ENCODE assay signal across 2 cellular contexts in the genomic region with DNA sequence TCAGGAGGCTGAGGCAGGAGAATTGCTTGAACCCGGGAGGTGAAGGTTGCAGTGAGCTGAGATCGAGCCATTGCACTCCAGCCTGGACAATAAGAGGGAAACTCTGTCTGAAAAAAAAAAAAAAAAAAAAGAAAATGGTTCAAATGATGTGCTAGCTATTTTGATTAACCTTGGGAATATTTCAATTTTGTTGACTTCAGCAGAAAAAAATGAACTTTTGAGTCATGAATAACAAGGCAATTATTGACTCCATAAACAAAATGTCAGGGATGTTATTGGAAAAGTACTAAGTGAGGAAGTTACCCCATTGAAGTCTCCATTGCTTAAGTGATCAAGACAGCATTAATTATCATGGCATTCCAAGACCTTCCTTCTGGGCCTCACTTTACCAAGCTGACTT.
A peak's percentile ranks its signal among the peaks of the same experiment; 100 is the strongest.
TF ChIP-seq lines count a peak whose summit lies in the region.

No MANE protein-coding gene starts in this region.

TF ChIP-seq in A549, 52 proteins besides CTCF, POLR2A, EP300 and RAD21:
- TF ChIP-seq KDM1A (IDR thresholded peaks at IDR 0.05; ENCODE audit: low read depth) (no peak), ZFP36 (IDR thresholded peaks at IDR 0.05; ENCODE audit: borderline replicate concordance, partially characterized antibody) (no peak), FOSL2 (IDR thresholded peaks at IDR 0.05) (no peak), FOSL2 (CRISPR knock-in tag; IDR thresholded peaks at IDR 0.05) (no peak), MYC (IDR thresholded peaks at IDR 0.05; ENCODE audit: borderline replicate concordance, low read length) (no peak), MAFK (IDR thresholded peaks at IDR 0.05; ENCODE audit: partially characterized antibody) (peak; percentile 77), JUN (IDR thresholded peaks at IDR 0.05) (no peak), CHD2 (IDR thresholded peaks at IDR 0.05; ENCODE audit: low read length, partially characterized antibody) (no peak)
- TF ChIP-seq, protein P1, sequence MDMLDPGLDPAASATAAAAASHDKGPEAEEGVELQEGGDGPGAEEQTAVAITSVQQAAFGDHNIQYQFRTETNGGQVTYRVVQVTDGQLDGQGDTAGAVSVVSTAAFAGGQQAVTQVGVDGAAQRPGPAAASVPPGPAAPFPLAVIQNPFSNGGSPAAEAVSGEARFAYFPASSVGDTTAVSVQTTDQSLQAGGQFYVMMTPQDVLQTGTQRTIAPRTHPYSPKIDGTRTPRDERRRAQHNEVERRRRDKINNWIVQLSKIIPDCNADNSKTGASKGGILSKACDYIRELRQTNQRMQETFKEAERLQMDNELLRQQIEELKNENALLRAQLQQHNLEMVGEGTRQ (IDR thresholded peaks at IDR 0.05) = no peak
TF ChIP-seq in A549: peak in this region for 1.

TF ChIP-seq in IMR-90, 13 proteins besides CTCF, POLR2A, EP300 and RAD21:
- TF ChIP-seq CHD1 (IDR thresholded peaks at IDR 0.05; ENCODE audit: low read depth, low read length) = no peak
- TF ChIP-seq MAFK (IDR thresholded peaks at IDR 0.05; ENCODE audit: low read depth, low read length) = peak; percentile 32; the same call in 1 of the 2 replicates
- TF ChIP-seq CEBPB (IDR thresholded peaks at IDR 0.05; ENCODE audit: low read depth, low read length) = no peak
- no peak for TF ChIP-seq RCOR1 (IDR thresholded peaks at IDR 0.05; ENCODE audit: insufficient replicate concordance, low read length)
- no peak for TF ChIP-seq SMC3 (IDR thresholded peaks at IDR 0.05; ENCODE audit: low read depth, low read length)
- TF ChIP-seq NFE2L2 (IDR thresholded peaks at IDR 0.05; ENCODE audit: low read depth, low read length) = no peak
